8 cellular contexts compared by ENCODE assay signal in the genomic region with DNA sequence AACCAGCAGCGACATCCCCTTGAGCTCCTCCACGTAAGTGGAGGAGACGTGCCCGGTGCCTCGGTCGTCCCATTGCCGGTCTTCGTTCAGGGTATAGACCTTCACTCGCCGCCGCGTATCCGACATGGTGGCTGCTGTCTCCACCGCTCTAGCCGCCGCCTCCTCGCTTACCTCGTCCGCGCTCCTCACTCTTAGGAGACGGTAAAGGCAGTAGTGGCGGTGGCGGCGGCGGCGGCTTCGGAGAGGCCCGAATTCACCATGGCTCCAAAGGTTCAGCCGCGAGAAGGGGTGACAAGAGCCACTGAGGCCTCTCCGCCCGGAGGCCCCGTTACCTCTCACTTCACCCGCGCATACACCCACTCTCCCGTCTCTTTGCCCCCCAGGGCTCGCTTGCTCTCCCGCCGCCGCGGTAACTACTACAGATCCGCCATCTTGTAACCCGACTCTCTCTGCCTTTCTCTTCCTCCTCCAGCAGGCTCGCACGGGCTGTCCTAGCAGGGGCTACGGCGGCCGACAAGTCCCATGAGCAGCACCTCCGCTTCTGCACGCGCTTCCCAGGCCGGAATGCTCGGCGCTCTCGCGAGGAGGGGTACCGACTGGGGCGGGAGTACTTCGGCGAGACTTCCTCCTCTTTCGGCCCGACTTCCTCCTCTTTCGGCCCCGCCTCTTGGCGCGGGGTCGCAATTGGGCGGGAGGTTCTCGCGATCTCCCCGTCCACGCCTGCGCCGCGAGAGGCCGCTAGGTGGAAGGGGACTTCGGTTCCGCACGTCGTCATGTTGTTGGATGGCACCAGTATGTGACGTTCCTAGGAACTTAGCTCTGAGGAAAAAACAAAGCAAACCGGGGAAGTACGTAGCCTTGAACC. TPM values are rescaled to one million over a fixed set of nuclear protein-coding genes. Genes with fewer than 3 reads are reported as not detected.
DNase-seq lines count a peak whose midpoint lies in the region; ATAC-seq and TF ChIP-seq lines count a peak whose summit lies in the region.

Gene PPP4R3B (minus strand): TSS at position 463 of the 865 bp plus-strand sequence. CDS start 337 bp downstream, at position 126.

- H3K4me3 Mint-ChIP-seq in activated T-cell treated with anti-CD3 and anti-CD28 coated beads, Interleukin-2, amount 50 U/mL, for 4 hours = no peak within 1 kb of the TSS

- peaks cover 0 to 45% (median 0%) of the 10 kb centered on the region in 3 donors for H3K36me3 ChIP-seq in esophagus squamous epithelium

- H3K9me3 Mint-ChIP-seq in activated T-cell treated with anti-CD3 and anti-CD28 coated beads, Interleukin-2, amount 50 U/mL, for 4 hours = no peaks in the 10 kb centered on the region

- H3K4me1 Mint-ChIP-seq in activated T-cell treated with anti-CD3 and anti-CD28 coated beads, Interleukin-2, amount 50 U/mL, for 4 hours (ENCODE audit: low read depth) = peaks cover 51% of the 10 kb centered on the region

- intact Hi-C loops in esophagus squamous epithelium (cut with DNase I) = no loop called here

- peaks cover 16 to 59% (median 31%) of the 10 kb centered on the region in 3 donors for H3K4me1 ChIP-seq in esophagus squamous epithelium

- H3K27me3 Mint-ChIP-seq in activated T-cell treated with anti-CD3 and anti-CD28 coated beads, Interleukin-2, amount 50 U/mL, for 4 hours (ENCODE audit: low read depth) = no peaks in the 10 kb centered on the region

- peak; percentile 86 for ATAC-seq in GM21723 (IDR thresholded peaks at IDR 0.05; ENCODE audit: unreplicated experiment)
- ATAC-seq in activated T-cell treated with anti-CD3 and anti-CD28 coated beads, Interleukin-2, amount 50 U/mL, for 4 hours = peak; percentile 85 to 89

- WGBS in esophagus squamous epithelium, 2 donors = 0 to 1% methylated on average over 24 to 37 of the region's 83 CpGs

- peak within 1 kb of the TSS; percentile 95 to 99 (median 97) for H3K27ac ChIP-seq in esophagus squamous epithelium

- H3K36me3 Mint-ChIP-seq in activated T-cell treated with anti-CD3 and anti-CD28 coated beads, Interleukin-2, amount 50 U/mL, for 4 hours (ENCODE audit: insufficient read depth) = peaks cover 24% of the 10 kb centered on the region

- TF ChIP-seq CTCF in esophagus squamous epithelium (IDR thresholded peaks at IDR 0.05) = peak; percentile 31 to 81 (median 74)

- DNase-seq in DMS79 treated with DMSO at 0.1 percent for 48 hours (lab: John Stamatoyannopoulos, UW) (peak; percentile 97), KG1 (lab: John Stamatoyannopoulos, UW) (peak; percentile 95), esophagus squamous epithelium (lab: John Stamatoyannopoulos, UW) (peak; percentile 92), myocyte (ENCODE audit: low read depth) (peak; percentile 100)
- DNase-seq in activated T-cell treated with anti-CD3 and anti-CD28 coated beads, Interleukin-2, amount 50 U/mL, for 4 hours = peak; percentile 97
- peak; percentile 95 to 96 for DNase-seq in stimulated activated CD8-positive, alpha-beta memory T cell treated with anti-CD3 and anti-CD28 coated beads, Interleukin-7, amount 100 ng/mL, for 48 hours (ENCODE audit: extremely low read depth in 1 of 2, low read depth in 1 of 2)

- no peaks in the 10 kb centered on the region for H3K9me3 ChIP-seq in esophagus squamous epithelium

- peak in 3 of 4 donors; percentile 92 to 99 (median 95) for TF ChIP-seq POLR2A in esophagus squamous epithelium (IDR thresholded peaks at IDR 0.05)

- no peaks in the 10 kb centered on the region for H3K27me3 ChIP-seq in esophagus squamous epithelium

- H3K4me3 ChIP-seq in esophagus squamous epithelium = peak within 1 kb of the TSS; percentile 78 to 100 (median 96)

TF ChIP-seq in PFSK-1, 5 proteins besides CTCF, POLR2A, EP300 and RAD21:
- TF ChIP-seq, protein P1, sequence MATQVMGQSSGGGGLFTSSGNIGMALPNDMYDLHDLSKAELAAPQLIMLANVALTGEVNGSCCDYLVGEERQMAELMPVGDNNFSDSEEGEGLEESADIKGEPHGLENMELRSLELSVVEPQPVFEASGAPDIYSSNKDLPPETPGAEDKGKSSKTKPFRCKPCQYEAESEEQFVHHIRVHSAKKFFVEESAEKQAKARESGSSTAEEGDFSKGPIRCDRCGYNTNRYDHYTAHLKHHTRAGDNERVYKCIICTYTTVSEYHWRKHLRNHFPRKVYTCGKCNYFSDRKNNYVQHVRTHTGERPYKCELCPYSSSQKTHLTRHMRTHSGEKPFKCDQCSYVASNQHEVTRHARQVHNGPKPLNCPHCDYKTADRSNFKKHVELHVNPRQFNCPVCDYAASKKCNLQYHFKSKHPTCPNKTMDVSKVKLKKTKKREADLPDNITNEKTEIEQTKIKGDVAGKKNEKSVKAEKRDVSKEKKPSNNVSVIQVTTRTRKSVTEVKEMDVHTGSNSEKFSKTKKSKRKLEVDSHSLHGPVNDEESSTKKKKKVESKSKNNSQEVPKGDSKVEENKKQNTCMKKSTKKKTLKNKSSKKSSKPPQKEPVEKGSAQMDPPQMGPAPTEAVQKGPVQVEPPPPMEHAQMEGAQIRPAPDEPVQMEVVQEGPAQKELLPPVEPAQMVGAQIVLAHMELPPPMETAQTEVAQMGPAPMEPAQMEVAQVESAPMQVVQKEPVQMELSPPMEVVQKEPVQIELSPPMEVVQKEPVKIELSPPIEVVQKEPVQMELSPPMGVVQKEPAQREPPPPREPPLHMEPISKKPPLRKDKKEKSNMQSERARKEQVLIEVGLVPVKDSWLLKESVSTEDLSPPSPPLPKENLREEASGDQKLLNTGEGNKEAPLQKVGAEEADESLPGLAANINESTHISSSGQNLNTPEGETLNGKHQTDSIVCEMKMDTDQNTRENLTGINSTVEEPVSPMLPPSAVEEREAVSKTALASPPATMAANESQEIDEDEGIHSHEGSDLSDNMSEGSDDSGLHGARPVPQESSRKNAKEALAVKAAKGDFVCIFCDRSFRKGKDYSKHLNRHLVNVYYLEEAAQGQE (IDR thresholded peaks at IDR 0.05; ENCODE audit: insufficient read depth in 1 of 2, low read depth in 2 of 2, low read length in 2 of 2) = 0 out of 4 replicates have a peak, but pooled peaks of 1 of the 2 experiments have one; percentile 8
- TF ChIP-seq SIN3A (IDR thresholded peaks at IDR 0.05; ENCODE audit: borderline replicate concordance, insufficient read depth, low read length) = peak; percentile 91; the same call in 1 of the 2 replicates
- peak; percentile 88 for TF ChIP-seq FOXP2 (optimal IDR thresholded peaks at IDR 0.05; ENCODE audit: borderline replicate concordance, extremely low read depth, extremely low read length, insufficient read depth)
- TF ChIP-seq TAF1 (IDR thresholded peaks at IDR 0.05; ENCODE audit: borderline replicate concordance, insufficient read depth, low read length) = peak; percentile 95
- peak; percentile 75 for TF ChIP-seq POLR2AphosphoS5 (IDR thresholded peaks at IDR 0.05; ENCODE audit: low read depth, low read length)
TF ChIP-seq in PFSK-1: peak in this region for 5.

RNA-seq across cellular contexts. Expression of gene PPP4R3B, which starts in this region (rescaled TPM):
- 18.3 TPM for polyA plus RNA-seq in PFSK-1 (2012; ENCODE audit: insufficient read length, low read depth)
- 10 to 100 TPM; 66.3 to 72.2 (median 71.2) TPM for total RNA-seq in activated T-cell treated with anti-CD3 and anti-CD28 coated beads, Interleukin-2, amount 50 U/mL, for 4 hours
- 10 to 100 TPM; 30.6 to 71.3 (median 52.6) TPM for total RNA-seq in esophagus squamous epithelium
- total RNA-seq in myocyte = 32.8 and 40.9 TPM in 2 replicates
- 15.4 TPM for polyA plus RNA-seq in myocyte (2012)

Comparison
In these comparisons a context has a peak if more than half of its experiments do, and no peak if none do; other contexts are left out.
1. Peak in every context shown above with its lines: DNase-seq, ATAC-seq, H3K4me3 ChIP-seq and H3K27ac ChIP-seq.